ENCODE assay signal across 14 cellular contexts in genomic region chr20:50788868-50789125, GRCh38. TPM values are rescaled to one million over a fixed set of nuclear protein-coding genes. Genes with fewer than 3 reads are reported as not detected.
DNase-seq lines count a peak whose midpoint lies in the region; TF ChIP-seq lines count a peak whose summit lies in the region.
"Had no signal": no experiment of that assay in that cellular context is flagged by ENCODE, and none has a peak within 500 bp of the region (broad histone marks: within the 10 kb centered on the region; RNA-seq: fewer than 3 reads in every experiment).

No MANE protein-coding gene starts in this region.

- H3K4me1 ChIP-seq in breast epithelium (peaks cover 0 to 7% of the 10 kb centered on the region in 2 donors), adipocyte (ENCODE audit: control insufficient read depth, insufficient read depth, low read length) (peaks cover 24% of the 10 kb centered on the region), esophagus squamous epithelium (peaks cover 9 to 41% (median 12%) of the 10 kb centered on the region in 3 donors)

- no peak for DNase-seq in breast epithelium (ENCODE audit: low spot score in 2 of 2)
- no peak for DNase-seq in MCF 10A (ENCODE audit: unreplicated experiment)
- no peak for DNase-seq in adipocyte (ENCODE audit: low read depth)
- no peak for DNase-seq in type B pancreatic cell (ENCODE audit: extremely low spot score, unreplicated experiment)
- DNase-seq in activated CD4-positive, alpha-beta T cell treated with anti-CD3 and anti-CD28 coated beads for 4 hours, result no peak
- no peak for DNase-seq in activated gamma-delta T cell treated with Interleukin-2 at 50 U/mL for 16 hours
- DNase-seq in esophagus squamous epithelium (lab: John Stamatoyannopoulos, UW), result no peak
- DNase-seq: ACHN; activated B cell treated with CpG ODN at 0.5 μM for 24 hours; RPMI8226; stimulated activated CD4-positive, alpha-beta T cell treated with anti-CD3 and anti-CD28 coated beads, Interleukin-4, amount 100 ng/mL, for 4 hours; T-helper 1 cell had no signal

- H3K9me3 ChIP-seq in breast epithelium (no peaks in the 10 kb centered on the region), adipocyte (ENCODE audit: control insufficient read depth, low read length) (no peaks in the 10 kb centered on the region), esophagus squamous epithelium (no peaks in the 10 kb centered on the region)

- no TSS peak for BruUV-seq in MCF 10A (replicated peaks; lab: Mats Ljungman, UMichigan)

- H3K9ac ChIP-seq in adipocyte (ENCODE audit: low read length), result peak overlapping the region; percentile 67

- H3K4me1 Mint-ChIP-seq in MCF 10A (ENCODE audit: insufficient read depth, unreplicated experiment) (peaks cover 6% of the 10 kb centered on the region), nephron (peaks cover 37% of the 10 kb centered on the region), type B pancreatic cell (ENCODE audit: unreplicated experiment) (peaks cover 25% of the 10 kb centered on the region)

- H3K27ac Mint-ChIP-seq in MCF 10A (ENCODE audit: low read depth, unreplicated experiment) (no peak overlapping the region), nephron (peak overlapping the region; percentile 83 to 96 (median 95)), type B pancreatic cell (peak overlapping the region; percentile 86)
- H3K27ac Mint-ChIP-seq: activated B cell treated with CpG ODN at 0.5 μM for 24 hours had no signal

- TF ChIP-seq CTCF in breast epithelium (IDR thresholded peaks at IDR 0.05) (no peak), MCF 10A (IDR thresholded peaks at IDR 0.05; ENCODE audit: unreplicated experiment) (no peak), nephron (IDR thresholded peaks at IDR 0.05; ENCODE audit: unreplicated experiment in 3 of 3) (no peak), type B pancreatic cell (conservative IDR thresholded peaks at IDR 0.05) (no peak), esophagus squamous epithelium (IDR thresholded peaks at IDR 0.05) (no peak)

- no peak overlapping the region for H3K4me3 Mint-ChIP-seq in MCF 10A (ENCODE audit: unreplicated experiment)
- no peak overlapping the region for H3K4me3 Mint-ChIP-seq in nephron
- H3K4me3 Mint-ChIP-seq in type B pancreatic cell, result peak overlapping the region; percentile 55
- H3K4me3 Mint-ChIP-seq: activated B cell treated with CpG ODN at 0.5 μM for 24 hours had no signal

- 77 to 82% methylated on average over 4 of the region's 4 CpGs for WGBS in esophagus squamous epithelium, 2 donors

- H3K27me3 Mint-ChIP-seq in MCF 10A (ENCODE audit: insufficient read depth, unreplicated experiment) (no peaks in the 10 kb centered on the region), nephron (ENCODE audit: low read depth) (no peaks in the 10 kb centered on the region), type B pancreatic cell (no peaks in the 10 kb centered on the region)

- TF ChIP-seq POLR2A in breast epithelium (IDR thresholded peaks at IDR 0.05) (no peak), esophagus squamous epithelium (IDR thresholded peaks at IDR 0.05) (no peak)

- CTCF ChIA-PET in MCF 10A (lab: Yijun Ruan, JAX), result interaction anchor here (0.6 to 11.2 kb wide), 40 partner anchors 8 to 610 kb away, joined by 3 to 256 read pairs (median 5); partner anchors contain the start of gene ADNP

- H3K36me3 ChIP-seq in breast epithelium (no peaks in the 10 kb centered on the region), adipocyte (ENCODE audit: control insufficient read depth, insufficient read depth, low read length, severe bottlenecking) (no peaks in the 10 kb centered on the region), esophagus squamous epithelium (no peaks in the 10 kb centered on the region)

- H3K27me3 ChIP-seq in breast epithelium (no peaks in the 10 kb centered on the region), adipocyte (replicated peaks; ENCODE audit: control insufficient read depth, insufficient read depth, low read length) (no peaks in the 10 kb centered on the region), esophagus squamous epithelium (no peaks in the 10 kb centered on the region)

- no peaks in the 10 kb centered on the region for H3K36me3 Mint-ChIP-seq in MCF 10A (ENCODE audit: insufficient read depth, unreplicated experiment)
- no peaks in the 10 kb centered on the region for H3K36me3 Mint-ChIP-seq in nephron (ENCODE audit: low read depth)
- no peaks in the 10 kb centered on the region for H3K36me3 Mint-ChIP-seq in type B pancreatic cell

- intact Hi-C loops in breast epithelium (cut with DNase I; ENCODE audit: low total_unique reads), result no loop called here
- intact Hi-C loops in MCF 10A (cut with micrococcal nuclease), result loop anchor here (1.0 to 2.0 kb wide), 2 partner anchors 40 to 125 kb away; no protein-coding TSS in a partner anchor
- intact Hi-C loops in esophagus squamous epithelium (cut with DNase I), result no loop called here

- H3K9me3 Mint-ChIP-seq in MCF 10A (ENCODE audit: unreplicated experiment) (no peaks in the 10 kb centered on the region), nephron (no peaks in the 10 kb centered on the region), type B pancreatic cell (no peaks in the 10 kb centered on the region)
- H3K9me3 Mint-ChIP-seq: activated B cell treated with CpG ODN at 0.5 μM for 24 hours had no signal

- H3K27ac ChIP-seq in breast epithelium (peak overlapping the region; percentile 52 to 59), esophagus squamous epithelium (peak overlapping the region in 2 of 4 donors; percentile 35 to 59)

- no peak overlapping the region for H3K4me3 ChIP-seq in breast epithelium
- peak overlapping the region; percentile 61 for H3K4me3 ChIP-seq in adipocyte (ENCODE audit: low read length)
- H3K4me3 ChIP-seq in esophagus squamous epithelium, result no peak overlapping the region

- POLR2A ChIA-PET in MCF 10A (lab: Yijun Ruan, JAX), result interaction anchor here (0.6 to 5.5 kb wide), 15 partner anchors 11 to 602 kb away, joined by 3 to 33 read pairs (median 4); partner anchors contain the start of genes ADNP, CEBPB, DPM1 and MOCS3

RNA-seq across cellular contexts. Expression of gene BCAS4, which starts 6.1 kb away (rescaled TPM):
- total RNA-seq in breast epithelium (10 to 100 TPM in 2 of 3 donors, 1 to 10 TPM in 1; 6.6 to 22.2 (median 10.5) TPM), MCF 10A (2022) (5.4 and 7.9 TPM in 2 replicates), type B pancreatic cell (ENCODE audit: low replicate concordance) (6.3 and 9.3 TPM in 2 replicates), esophagus squamous epithelium (1 to 10 TPM in 1 of 4 donors, under 1 TPM in 3; 0.18 to 2.3 (median 0.54) TPM)

RNA-seq across cellular contexts. Expression of gene PARD6B, which starts 57.4 kb away (rescaled TPM):
- total RNA-seq in breast epithelium (10 to 100 TPM in 2 of 3 donors, 1 to 10 TPM in 1; 1.4 to 30.6 (median 13.4) TPM), MCF 10A (2022) (5.3 and 5.8 TPM in 2 replicates), type B pancreatic cell (ENCODE audit: low replicate concordance) (27.7 and 50.0 TPM in 2 replicates), esophagus squamous epithelium (1 to 10 TPM; 4.7 to 6.5 (median 5.3) TPM)
- total RNA-seq: endothelial cell of umbilical vein had no signal
